In genomic region chr9:137745541-137745991, GRCh38 we compare ENCODE assay signal across 9 cellular contexts.
DNase-seq lines count a peak whose midpoint lies in the region; ATAC-seq and TF ChIP-seq lines count a peak whose summit lies in the region.
"Had no signal": no experiment of that assay in that cellular context is flagged by ENCODE, and none has a peak within 500 bp of the region (broad histone marks: within the 10 kb centered on the region; RNA-seq: fewer than 3 reads in every experiment).

No MANE protein-coding gene starts in this region.

- H4K8ac ChIP-seq in trophoblast cell (ENCODE audit: low read depth, low read length) = no peak overlapping the region

- H3K27ac ChIP-seq in trophoblast cell (ENCODE audit: low read depth, low read length) = peak overlapping the region; percentile 20
- no peak overlapping the region for H3K27ac ChIP-seq in left ventricle myocardium inferior (replicated peaks)
- H3K27ac ChIP-seq: 22Rv1 had no signal

- H3K4me3 ChIP-seq in trophoblast cell (ENCODE audit: low read depth, low read length) = no peak overlapping the region
- H3K4me3 ChIP-seq in left ventricle myocardium inferior = no peak overlapping the region

- no peaks in the 10 kb centered on the region for H3K79me2 ChIP-seq in trophoblast cell (ENCODE audit: control insufficient read depth, insufficient read depth, low read length, poor library complexity)

- ATAC-seq in GM21825 (IDR thresholded peaks at IDR 0.05; ENCODE audit: unreplicated experiment) = peak; percentile 64

- peak; percentile 8 for DNase-seq in DMS153 (lab: John Stamatoyannopoulos, UW)
- DNase-seq in DMS153 treated with DMSO at 0.1 percent for 48 hours (lab: John Stamatoyannopoulos, UW; ENCODE audit: unreplicated experiment) = no peak
- DNase-seq in LoVo (ENCODE audit: low spot score) = peak; percentile 27
- peak; percentile 62 for DNase-seq in astrocyte of the hippocampus (ENCODE audit: low read depth, low spot score)
- peak in 1 of 2 donors; percentile 4 for DNase-seq in trophoblast cell
- DNase-seq in stimulated activated CD4-positive, alpha-beta T cell treated with anti-CD3 and anti-CD28 coated beads, Interleukin-4, amount 100 ng/mL, for 1 hour = no peak
- no peak for DNase-seq in left ventricle myocardium inferior

- no peak for TF ChIP-seq CTCF in left ventricle myocardium inferior (IDR thresholded peaks at IDR 0.05; ENCODE audit: borderline replicate concordance)

- H3K36me3 ChIP-seq in trophoblast cell (ENCODE audit: control insufficient read depth in 1 of 2, insufficient read depth in 2 of 2, low read length in 2 of 2) (peaks cover 20 to 25% of the 10 kb centered on the region in 2 experiments), left ventricle myocardium inferior (peaks cover 42% of the 10 kb centered on the region)

- intact Hi-C loops in left ventricle myocardium inferior (cut with micrococcal nuclease) = no loop called here

- no peak overlapping the region for H3K9ac ChIP-seq in trophoblast cell (ENCODE audit: low read length)

- no peak overlapping the region for H4K12ac ChIP-seq in trophoblast cell (ENCODE audit: low read depth, low read length)

- no peak overlapping the region for H2AFZ ChIP-seq in trophoblast cell (ENCODE audit: insufficient read depth, low read length, poor library complexity)

- H3K79me1 ChIP-seq in trophoblast cell (ENCODE audit: low read length) = peaks cover 2% of the 10 kb centered on the region

- H3K18ac ChIP-seq in trophoblast cell (ENCODE audit: low read length) = no peak overlapping the region

- no peak overlapping the region for H2BK5ac ChIP-seq in trophoblast cell (ENCODE audit: low read depth, low read length, poor library complexity)

- no peak overlapping the region for H2AK5ac ChIP-seq in trophoblast cell (ENCODE audit: low read length)

- no peak overlapping the region for H3K4ac ChIP-seq in trophoblast cell (ENCODE audit: low read depth, low read length)

- no peak overlapping the region for H2BK120ac ChIP-seq in trophoblast cell (ENCODE audit: insufficient read depth, low read length, poor library complexity)

- no peak overlapping the region for H3K14ac ChIP-seq in trophoblast cell (ENCODE audit: low read length)

- no peaks in the 10 kb centered on the region for H3K27me3 ChIP-seq in trophoblast cell (ENCODE audit: insufficient read depth, low read length)
- no peaks in the 10 kb centered on the region for H3K27me3 ChIP-seq in left ventricle myocardium inferior (ENCODE audit: low read depth)

- no peak overlapping the region for H4K91ac ChIP-seq in trophoblast cell (ENCODE audit: low read depth, low read length)

- H3K4me2 ChIP-seq in trophoblast cell (ENCODE audit: low read length) = no peak overlapping the region

- no CpG with 5 or more reads among the region's 10 CpGs for WGBS in trophoblast cell (ENCODE audit: extremely low coverage, insufficient coverage, insufficient read length)

- H2BK12ac ChIP-seq in trophoblast cell (ENCODE audit: low read length) = no peak overlapping the region

- H3K9me3 ChIP-seq in trophoblast cell (ENCODE audit: insufficient read depth, low read depth, low read length) = no peaks in the 10 kb centered on the region
- no peaks in the 10 kb centered on the region for H3K9me3 ChIP-seq in left ventricle myocardium inferior (replicated peaks)

- no peak overlapping the region for H3K23ac ChIP-seq in trophoblast cell (ENCODE audit: low read length)

- H3K4me1 ChIP-seq in trophoblast cell (ENCODE audit: control insufficient read depth in 1 of 2, insufficient read depth in 2 of 2, low read length in 2 of 2) (peaks cover 7 to 11% of the 10 kb centered on the region in 2 experiments), left ventricle myocardium inferior (peaks cover 24% of the 10 kb centered on the region)

Comparison
In these comparisons a context has a peak if more than half of its experiments do, and no peak if none do; other contexts are left out.
1. DNase-seq: peak in DMS153 (single experiment), LoVo (single experiment) and astrocyte of the hippocampus (single experiment); none in DMS153 treated with DMSO at 0.1 percent for 48 hours (single experiment), stimulated activated CD4-positive, alpha-beta T cell treated with anti-CD3 and anti-CD28 coated beads, Interleukin-4, amount 100 ng/mL, for 1 hour (single experiment) and left ventricle myocardium inferior (single experiment).